12 cellular contexts compared by ENCODE assay signal in the genomic region with DNA sequence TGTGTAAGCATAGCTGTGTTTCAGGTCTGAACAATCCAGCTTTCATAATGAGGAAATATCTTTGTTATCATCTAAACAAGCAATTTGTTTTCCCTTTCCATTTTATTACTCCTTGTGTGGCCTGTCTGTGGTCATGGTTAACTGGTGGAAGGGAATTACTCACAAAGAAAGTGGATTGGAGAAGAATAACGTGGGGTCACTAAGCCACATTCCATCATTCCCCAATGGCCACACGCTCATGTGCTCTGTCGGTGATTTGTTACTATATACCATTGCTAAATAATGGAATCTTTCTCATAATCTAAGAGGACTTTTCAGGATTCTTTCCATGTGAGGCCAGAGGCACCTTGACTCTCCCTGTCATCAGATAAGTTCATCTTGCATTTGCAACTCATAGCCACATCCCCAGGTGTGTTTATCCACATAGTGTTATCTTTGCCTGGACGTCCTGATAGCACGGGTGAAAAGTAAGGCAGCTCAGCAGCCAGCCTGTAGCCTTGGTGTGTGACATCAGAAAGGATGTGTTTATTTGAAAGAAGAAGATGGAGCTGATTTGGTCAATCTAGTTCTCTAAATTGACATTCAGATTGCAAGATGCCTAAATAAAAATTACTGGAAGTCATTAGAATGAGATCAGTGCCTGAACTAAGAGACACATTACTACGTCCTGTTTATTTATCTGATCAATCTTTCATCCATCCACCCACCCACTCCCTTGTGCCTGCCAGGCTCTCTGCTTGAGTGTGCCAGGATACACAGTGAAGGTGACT.
DNase-seq lines count a peak whose midpoint lies in the region; ATAC-seq and TF ChIP-seq lines count a peak whose summit lies in the region.
"Had no signal": no experiment of that assay in that cellular context is flagged by ENCODE, and none has a peak within 500 bp of the region (broad histone marks: within the 10 kb centered on the region; RNA-seq: fewer than 3 reads in every experiment).

No MANE protein-coding gene starts in this region.

- H3K36me3 ChIP-seq in cardiac muscle cell (no peaks in the 10 kb centered on the region), suprapubic skin (no peaks in the 10 kb centered on the region)
- H3K36me3 ChIP-seq: breast epithelium, gastrocnemius medialis had no signal

- peak overlapping the region; percentile 36 for H3K4me3 Mint-ChIP-seq in activated CD4-positive, alpha-beta memory T cell treated with anti-CD3 and anti-CD28 coated beads, Interleukin-2, amount 10 ng/mL, durations not matched to agents 7 days and 5 days
- H3K4me3 Mint-ChIP-seq: mesothelial cell of epicardium had no signal

- no peaks in the 10 kb centered on the region for H3K27me3 ChIP-seq in cardiac muscle cell
- H3K27me3 ChIP-seq in suprapubic skin: no peaks in the 10 kb centered on the region
- H3K27me3 ChIP-seq: breast epithelium, gastrocnemius medialis had no signal

- H3K27ac ChIP-seq in cardiac muscle cell (peak overlapping the region; percentile 88), suprapubic skin (peak overlapping the region; percentile 18)
- H3K27ac ChIP-seq: breast epithelium had no signal

- DNase-seq in cardiac muscle cell (ENCODE audit: low read depth in 1 of 2, low spot score in 1 of 2): peak in 1 of 2 donors; percentile 21
- no peak for DNase-seq in left ventricle myocardium superior
- no peak for DNase-seq in activated CD4-positive, alpha-beta memory T cell treated with anti-CD3 and anti-CD28 coated beads, Interleukin-2, amount 10 ng/mL, durations not matched to agents 7 days and 5 days
- DNase-seq in foreskin melanocyte: peak; percentile 64
- no peak for DNase-seq in suprapubic skin (ENCODE audit: low spot score in 2 of 2)
- no peak for DNase-seq in NCI-H1436 (lab: John Stamatoyannopoulos, UW)
- DNase-seq: gastrocnemius medialis, NCI-H2029 treated with DMSO at 0.1 percent for 48 hours had no signal

- peak overlapping the region; percentile 93 for H3K27ac Mint-ChIP-seq in activated CD4-positive, alpha-beta memory T cell treated with anti-CD3 and anti-CD28 coated beads, Interleukin-2, amount 10 ng/mL, durations not matched to agents 7 days and 5 days
- H3K27ac Mint-ChIP-seq: mesothelial cell of epicardium had no signal

- H3K4me1 Mint-ChIP-seq in activated CD4-positive, alpha-beta memory T cell treated with anti-CD3 and anti-CD28 coated beads, Interleukin-2, amount 10 ng/mL, durations not matched to agents 7 days and 5 days: peaks cover 95% of the 10 kb centered on the region

- CTCF ChIA-PET in activated CD4-positive, alpha-beta memory T cell treated with anti-CD3 and anti-CD28 coated beads, Interleukin-2, amount 10 ng/mL, durations not matched to agents 7 days and 5 days (lab: Charles Lee): interaction anchor here (1.1 to 5.0 kb wide), 3 partner anchors 20 to 33 kb away, joined by 4 to 85 read pairs (median 11); no protein-coding TSS in a partner anchor

- intact Hi-C loops in left ventricle myocardium superior (cut with micrococcal nuclease): no loop called here

- 61% methylated on average over 6 of the region's 6 CpGs for WGBS in suprapubic skin

- TF ChIP-seq EP300 in suprapubic skin (IDR thresholded peaks at IDR 0.05): no peak

- H3K4me1 ChIP-seq in cardiac muscle cell (ENCODE audit: low read depth) (peaks cover 59% of the 10 kb centered on the region), suprapubic skin (peaks cover 57% of the 10 kb centered on the region)
- H3K4me1 ChIP-seq: breast epithelium had no signal

- no peak for TF ChIP-seq POLR2A in suprapubic skin (IDR thresholded peaks at IDR 0.05)

- POLR2A ChIA-PET in activated CD4-positive, alpha-beta memory T cell treated with anti-CD3 and anti-CD28 coated beads, Interleukin-2, amount 10 ng/mL, durations not matched to agents 7 days and 5 days (lab: Charles Lee): interaction anchor here (1.0 to 18.6 kb wide), 8 partner anchors 8 to 128 kb away, joined by 3 to 1515 read pairs (median 5); a partner anchor contains a TSS

- no peak overlapping the region for H3K4me3 ChIP-seq in cardiac muscle cell
- no peak overlapping the region for H3K4me3 ChIP-seq in suprapubic skin
- H3K4me3 ChIP-seq: breast epithelium, gastrocnemius medialis had no signal

- H3K27me3 Mint-ChIP-seq in activated CD4-positive, alpha-beta memory T cell treated with anti-CD3 and anti-CD28 coated beads, Interleukin-2, amount 10 ng/mL, durations not matched to agents 7 days and 5 days: no peaks in the 10 kb centered on the region

- peaks cover 6% of the 10 kb centered on the region for H3K36me3 Mint-ChIP-seq in activated CD4-positive, alpha-beta memory T cell treated with anti-CD3 and anti-CD28 coated beads, Interleukin-2, amount 10 ng/mL, durations not matched to agents 7 days and 5 days (ENCODE audit: low read depth)
- H3K36me3 Mint-ChIP-seq: mesothelial cell of epicardium had no signal

- ATAC-seq in left ventricle myocardium superior (no peak), HG03520 (IDR thresholded peaks at IDR 0.05; ENCODE audit: unreplicated experiment) (no peak), HG02759 (IDR thresholded peaks at IDR 0.05; ENCODE audit: unreplicated experiment) (no peak)
- ATAC-seq: gastrocnemius medialis had no signal

- no peak for TF ChIP-seq CTCF in cardiac muscle cell (IDR thresholded peaks at IDR 0.05; ENCODE audit: low read depth, low read length)
- TF ChIP-seq CTCF in suprapubic skin (IDR thresholded peaks at IDR 0.05): no peak

- H3K9me3 Mint-ChIP-seq in activated CD4-positive, alpha-beta memory T cell treated with anti-CD3 and anti-CD28 coated beads, Interleukin-2, amount 10 ng/mL, durations not matched to agents 7 days and 5 days: no peaks in the 10 kb centered on the region

- H3K9me3 ChIP-seq in cardiac muscle cell (ENCODE audit: low read depth) (no peaks in the 10 kb centered on the region), suprapubic skin (no peaks in the 10 kb centered on the region)
- H3K9me3 ChIP-seq: breast epithelium, gastrocnemius medialis had no signal
